9 cellular contexts compared by ENCODE assay signal in the genomic region with DNA sequence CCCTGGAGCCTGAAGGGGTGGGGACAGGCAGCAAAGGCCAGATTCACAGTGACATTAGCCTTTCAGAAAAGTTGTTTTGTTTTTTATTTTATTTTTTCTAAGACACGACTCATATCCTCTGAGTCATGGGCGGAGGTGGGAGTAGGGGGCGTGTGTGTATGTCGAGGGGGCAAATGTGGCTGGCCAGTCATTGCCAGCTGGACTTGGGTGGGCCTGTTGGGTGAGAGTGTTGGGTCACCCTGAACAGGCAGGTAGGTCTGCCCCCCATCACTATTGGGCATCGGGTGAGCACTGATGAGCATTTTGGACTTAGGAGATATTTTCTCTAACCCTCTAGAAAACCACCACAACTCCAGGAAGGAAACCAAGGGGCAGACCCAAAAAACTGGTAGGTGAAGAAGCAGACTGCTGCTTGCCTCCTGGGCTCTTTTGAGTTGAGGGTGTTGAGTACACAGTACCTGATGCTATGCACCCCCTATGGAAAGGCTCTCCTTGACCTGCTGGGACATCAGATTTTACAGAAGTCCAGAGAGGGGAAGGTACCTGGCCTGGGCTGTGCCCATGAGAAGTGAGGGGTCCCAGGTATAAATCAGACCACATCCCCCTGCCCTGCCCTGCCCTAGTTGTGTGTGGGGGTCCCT. TPM values are rescaled to one million over a fixed set of nuclear protein-coding genes. Genes with fewer than 3 reads are reported as not detected.
DNase-seq lines count a peak whose midpoint lies in the region; ATAC-seq and TF ChIP-seq lines count a peak whose summit lies in the region.
"Had no signal": no experiment of that assay in that cellular context is flagged by ENCODE, and none has a peak within 500 bp of the region (broad histone marks: within the 10 kb centered on the region; RNA-seq: fewer than 3 reads in every experiment).

No MANE protein-coding gene starts in this region.

- H3K27ac ChIP-seq in SJCRH30, result no peak overlapping the region

- no peak overlapping the region for H3K4me3 ChIP-seq in SJCRH30

- no peaks in the 10 kb centered on the region for H3K9me3 ChIP-seq in SJCRH30 (replicated peaks)

- peaks cover 67% of the 10 kb centered on the region for H3K36me3 Mint-ChIP-seq in activated CD8-positive, alpha-beta T cell treated with anti-CD3 and anti-CD28 coated beads for 36 hours (ENCODE audit: low read depth)

- H3K4me1 ChIP-seq in SJCRH30, result peaks cover 26% of the 10 kb centered on the region; the same call in 1 of the 2 replicates

- CTCF ChIA-PET in activated CD8-positive, alpha-beta T cell treated with anti-CD3 and anti-CD28 coated beads for 36 hours (lab: Charles Lee), result interaction anchor here (1.8 kb wide), 1 partner anchor 48 kb away, joined by 6 read pairs; no protein-coding TSS in a partner anchor

- TF ChIP-seq CTCF in activated CD8-positive, alpha-beta T cell treated with anti-CD3 and anti-CD28 coated beads for 36 hours (IDR thresholded peaks at IDR 0.05), result no peak

- H3K4me1 Mint-ChIP-seq in activated CD8-positive, alpha-beta T cell treated with anti-CD3 and anti-CD28 coated beads for 36 hours (ENCODE audit: low read depth), result peaks cover 86% of the 10 kb centered on the region

- H3K36me3 ChIP-seq in SJCRH30, result peaks cover 7% of the 10 kb centered on the region

- H3K9me3 Mint-ChIP-seq in activated CD8-positive, alpha-beta T cell treated with anti-CD3 and anti-CD28 coated beads for 36 hours, result no peaks in the 10 kb centered on the region

- intact Hi-C loops in activated CD8-positive, alpha-beta T cell treated with anti-CD3 and anti-CD28 coated beads for 36 hours (cut with micrococcal nuclease), result no loop called here

- POLR2A ChIA-PET in activated CD8-positive, alpha-beta T cell treated with anti-CD3 and anti-CD28 coated beads for 36 hours (lab: Charles Lee), result interaction anchor here (1.3 to 3.0 kb wide), 3 partner anchors 47 to 183 kb away, joined by 3 to 13 read pairs (median 9); a partner anchor contains a TSS

- peak; percentile 3 for ATAC-seq in activated CD8-positive, alpha-beta T cell treated with anti-CD3 and anti-CD28 coated beads for 36 hours
- no peak for ATAC-seq in GM21515 (IDR thresholded peaks at IDR 0.05; ENCODE audit: unreplicated experiment)

- no peaks in the 10 kb centered on the region for H3K27me3 Mint-ChIP-seq in activated CD8-positive, alpha-beta T cell treated with anti-CD3 and anti-CD28 coated beads for 36 hours

- peak overlapping the region; percentile 21 for H3K4me3 Mint-ChIP-seq in activated CD8-positive, alpha-beta T cell treated with anti-CD3 and anti-CD28 coated beads for 36 hours

- peak overlapping the region; percentile 97 for H3K27ac Mint-ChIP-seq in activated CD8-positive, alpha-beta T cell treated with anti-CD3 and anti-CD28 coated beads for 36 hours

- no peaks in the 10 kb centered on the region for H3K27me3 ChIP-seq in SJCRH30

- peak; percentile 12 for DNase-seq in stimulated activated naive CD4-positive, alpha-beta T cell treated with Interleukin-2 at 50 U/mL for 16 hours (lab: John Stamatoyannopoulos, UW)
- DNase-seq in stimulated activated naive CD4-positive, alpha-beta T cell (lab: John Stamatoyannopoulos, UW), result no peak
- DNase-seq in activated CD8-positive, alpha-beta T cell treated with anti-CD3 and anti-CD28 coated beads for 36 hours, result peak; percentile 59
- DNase-seq in islet precursor cell, result peak; percentile 71
- DNase-seq in stimulated activated CD4-positive, alpha-beta T cell treated with anti-CD3 and anti-CD28 coated beads, Interleukin-12 subunit alpha, Interleukin-12 subunit beta, amount 100 ng/mL, for 4 hours, result no peak
- no peak for DNase-seq in SJCRH30
- no peak for DNase-seq in NCI-H1694 treated with DMSO at 0.1 percent for 48 hours (lab: John Stamatoyannopoulos, UW)
- DNase-seq: NCI-H2171 had no signal

RNA-seq across cellular contexts. Expression of a gene that starts 5.6 kb away (rescaled TPM):
- total RNA-seq in activated CD8-positive, alpha-beta T cell treated with anti-CD3 and anti-CD28 coated beads for 36 hours, result 10 to 100 TPM; 13.3 to 16.4 TPM
- total RNA-seq in SJCRH30 (2014; rRNA removed; shearing (Covaris generic)), result 3.1 and 3.2 TPM in 2 replicates

RNA-seq across cellular contexts. Expression of a gene that starts 6.6 kb away (rescaled TPM):
- 100 to 1,000 TPM; 683 to 709 TPM for total RNA-seq in activated CD8-positive, alpha-beta T cell treated with anti-CD3 and anti-CD28 coated beads for 36 hours
- total RNA-seq in SJCRH30 (2014; rRNA removed; shearing (Covaris generic)), result 126 and 129 TPM in 2 replicates

Comparison
In these comparisons a context has a peak if more than half of its experiments do, and no peak if none do; other contexts are left out.
1. DNase-seq: peak in stimulated activated naive CD4-positive, alpha-beta T cell treated with Interleukin-2 at 50 U/mL for 16 hours (single experiment), activated CD8-positive, alpha-beta T cell treated with anti-CD3 and anti-CD28 coated beads for 36 hours (single experiment) and islet precursor cell (single experiment); none in stimulated activated naive CD4-positive, alpha-beta T cell (0 of 6), stimulated activated CD4-positive, alpha-beta T cell treated with anti-CD3 and anti-CD28 coated beads, Interleukin-12 subunit alpha, Interleukin-12 subunit beta, amount 100 ng/mL, for 4 hours (single experiment), SJCRH30 (0 of 2) and NCI-H1694 treated with DMSO at 0.1 percent for 48 hours (single experiment).